8 cellular contexts compared by ENCODE assay signal in genomic region chr15:74615313-74616019, GRCh38. TPM values are rescaled to one million over a fixed set of nuclear protein-coding genes. Genes with fewer than 3 reads are reported as not detected.
DNase-seq lines count a peak whose midpoint lies in the region; ATAC-seq lines count a peak whose summit lies in the region.

CLK3 (plus strand) TSS chr15:74615836; CDS start chr15:74619197, 3,361 bp downstream.

- H3K27me3 ChIP-seq in HUES48 (ENCODE audit: control insufficient read depth, insufficient read depth, low read length) (peaks cover 8% of the 10 kb centered on the region), NT2/D1 (ENCODE audit: insufficient read depth, insufficient read length) (peaks cover 12% of the 10 kb centered on the region), endocrine pancreas (ENCODE audit: control insufficient read depth, insufficient read depth, low read length) (no peaks in the 10 kb centered on the region)

- H3K4me3 ChIP-seq in HUES48 (ENCODE audit: low read depth, low read length) (peak within 1 kb of the TSS; percentile 96), NT2/D1 (ENCODE audit: insufficient read length, low read depth) (peak within 1 kb of the TSS; percentile 98), endocrine pancreas (ENCODE audit: control insufficient read depth, insufficient read depth, low read length) (peak within 1 kb of the TSS; percentile 15)

- H3K4me1 ChIP-seq in HUES48 (ENCODE audit: control insufficient read depth, insufficient read depth, low read length) (peaks cover 8% of the 10 kb centered on the region), NT2/D1 (ENCODE audit: insufficient read depth, insufficient read length) (peaks cover 10% of the 10 kb centered on the region), endocrine pancreas (ENCODE audit: control insufficient read depth, insufficient read depth, low read length) (no peaks in the 10 kb centered on the region)

- H3K9me3 Mint-ChIP-seq in activated CD8-positive, alpha-beta memory T cell treated with anti-CD3 and anti-CD28 coated beads, Interleukin-2, amount 10 ng/mL, durations not matched to agents 7 days and 5 days (ENCODE audit: low read depth) = no peaks in the 10 kb centered on the region

- H3K36me3 Mint-ChIP-seq in activated CD8-positive, alpha-beta memory T cell treated with anti-CD3 and anti-CD28 coated beads, Interleukin-2, amount 10 ng/mL, durations not matched to agents 7 days and 5 days = peaks cover 25% of the 10 kb centered on the region

- DNase-seq in COR-L47 (lab: John Stamatoyannopoulos, UW) (peak; percentile 96), NT2/D1 (ENCODE audit: low read depth, low spot score) (peak; percentile 96), mesenteric fat pad (ENCODE audit: low spot score) (peak; percentile 100)
- DNase-seq in activated CD8-positive, alpha-beta memory T cell treated with anti-CD3 and anti-CD28 coated beads, Interleukin-2, amount 10 ng/mL, durations not matched to agents 7 days and 5 days = peak; percentile 97
- peak; percentile 94 for DNase-seq in stimulated activated CD8-positive, alpha-beta memory T cell treated with anti-CD3 and anti-CD28 coated beads, Interleukin-15, amount 100 ng/mL, for 24 hours (ENCODE audit: low read depth)

- H3K27ac ChIP-seq in HUES48 (ENCODE audit: low read depth, low read length) = peak within 1 kb of the TSS; percentile 95

- H3K9me3 ChIP-seq in HUES48 (ENCODE audit: control insufficient read depth, insufficient read depth, low read length) = no peaks in the 10 kb centered on the region
- no peaks in the 10 kb centered on the region for H3K9me3 ChIP-seq in NT2/D1 (ENCODE audit: insufficient read depth, low read length)
- no peaks in the 10 kb centered on the region for H3K9me3 ChIP-seq in endocrine pancreas (ENCODE audit: control insufficient read depth, low read length)

- H3K9ac ChIP-seq in HUES48 (ENCODE audit: low read depth, low read length) (peak within 1 kb of the TSS; percentile 91), NT2/D1 (ENCODE audit: insufficient read length, low read depth) (peak within 1 kb of the TSS; percentile 97), endocrine pancreas (ENCODE audit: control insufficient read depth, insufficient read depth, low read length) (peak within 1 kb of the TSS; percentile 97)

- H3K36me3 ChIP-seq in HUES48 (ENCODE audit: control insufficient read depth, insufficient read depth, low read length) (peaks cover 16% of the 10 kb centered on the region), NT2/D1 (ENCODE audit: insufficient read depth, insufficient read length, low read length) (peaks cover 34% of the 10 kb centered on the region), endocrine pancreas (ENCODE audit: control insufficient read depth, insufficient read depth, low read length) (no peaks in the 10 kb centered on the region)

- peaks cover 37% of the 10 kb centered on the region for H3K4me1 Mint-ChIP-seq in activated CD8-positive, alpha-beta memory T cell treated with anti-CD3 and anti-CD28 coated beads, Interleukin-2, amount 10 ng/mL, durations not matched to agents 7 days and 5 days

- ATAC-seq in GM21381 (IDR thresholded peaks at IDR 0.05; ENCODE audit: unreplicated experiment) = peak; percentile 76
- ATAC-seq in activated CD8-positive, alpha-beta memory T cell treated with anti-CD3 and anti-CD28 coated beads, Interleukin-2, amount 10 ng/mL, durations not matched to agents 7 days and 5 days = peak; percentile 85

- peak within 1 kb of the TSS; percentile 92 for H3K4me3 Mint-ChIP-seq in activated CD8-positive, alpha-beta memory T cell treated with anti-CD3 and anti-CD28 coated beads, Interleukin-2, amount 10 ng/mL, durations not matched to agents 7 days and 5 days

- no peaks in the 10 kb centered on the region for H3K27me3 Mint-ChIP-seq in activated CD8-positive, alpha-beta memory T cell treated with anti-CD3 and anti-CD28 coated beads, Interleukin-2, amount 10 ng/mL, durations not matched to agents 7 days and 5 days

- CTCF ChIA-PET in activated CD8-positive, alpha-beta memory T cell treated with anti-CD3 and anti-CD28 coated beads, Interleukin-2, amount 10 ng/mL, durations not matched to agents 7 days and 5 days (lab: Charles Lee) = interaction anchor here (1.1 to 13.1 kb wide), 12 partner anchors 18 to 335 kb away, joined by 3 to 172 read pairs (median 4); partner anchors contain the start of genes ARID3B and UBL7

- peak within 1 kb of the TSS; percentile 97 for H3K27ac Mint-ChIP-seq in activated CD8-positive, alpha-beta memory T cell treated with anti-CD3 and anti-CD28 coated beads, Interleukin-2, amount 10 ng/mL, durations not matched to agents 7 days and 5 days

RNA-seq across cellular contexts. Expression of gene CLK3, which starts in this region (rescaled TPM):
- total RNA-seq in activated CD8-positive, alpha-beta memory T cell treated with anti-CD3 and anti-CD28 coated beads, Interleukin-2, amount 10 ng/mL, durations not matched to agents 7 days and 5 days = 100 to 1,000 TPM; 120 to 140 TPM
- 51.4 TPM for total RNA-seq in mesenteric fat pad

Comparison
In these comparisons a context has a peak if more than half of its experiments do, and no peak if none do; other contexts are left out.
1. Peak in every context shown above with its lines: DNase-seq, ATAC-seq, H3K4me3 ChIP-seq and H3K27ac ChIP-seq.
2. H3K4me3 ChIP-seq: peak in every context shown above with its lines; median percentile 98 in NT2/D1; 96 in HUES48; 15 in endocrine pancreas.